ENCODE assay signal across 15 cellular contexts in the genomic region with DNA sequence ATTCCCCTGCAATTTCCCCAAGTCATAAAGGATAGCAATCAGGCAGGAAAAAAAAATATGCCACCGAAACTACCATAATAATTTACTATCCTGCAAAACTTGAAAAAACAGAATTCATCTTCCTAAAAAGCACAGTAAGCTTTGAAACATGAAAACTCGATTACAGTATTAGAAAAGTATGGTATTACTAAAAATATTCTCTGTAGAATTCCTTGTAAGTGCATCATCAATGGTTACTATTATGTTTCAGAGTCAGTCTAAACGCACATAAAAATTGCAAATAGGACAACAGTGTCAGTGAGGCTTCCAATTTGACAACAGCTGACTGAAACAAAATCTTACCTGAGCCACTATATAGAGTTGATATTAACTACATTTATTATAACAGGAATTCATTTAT. TPM values are rescaled to one million over a fixed set of nuclear protein-coding genes. Genes with fewer than 3 reads are reported as not detected.
DNase-seq lines count a peak whose midpoint lies in the region; TF ChIP-seq lines count a peak whose summit lies in the region.
"Had no signal": no experiment of that assay in that cellular context is flagged by ENCODE, and none has a peak within 500 bp of the region (broad histone marks: within the 10 kb centered on the region; RNA-seq: fewer than 3 reads in every experiment).

No MANE protein-coding gene starts in this region.

- H3K23me2 ChIP-seq in H9 (ENCODE audit: insufficient read length, low read depth, low read length, poor library complexity, severe bottlenecking) = no peaks in the 10 kb centered on the region

- H3K36me3 Mint-ChIP-seq in H9 (ENCODE audit: insufficient read depth in 1 of 3, low read depth in 3 of 3) (peaks cover 10 to 20% (median 14%) of the 10 kb centered on the region in 3 experiments), brain (peaks cover 73% of the 10 kb centered on the region)

- H3K9ac ChIP-seq in H9 (ENCODE audit: extremely low read depth, insufficient read length, low read length) (no peak overlapping the region), mesenchymal stem cell (ENCODE audit: low read length) (peak overlapping the region; percentile 30)

- H3K79me1 ChIP-seq in H9 (ENCODE audit: insufficient read depth, low read depth, low read length, poor library complexity, severe bottlenecking) = peaks cover 13% of the 10 kb centered on the region
- peaks cover 36% of the 10 kb centered on the region for H3K79me1 ChIP-seq in mesenchymal stem cell (replicated peaks; ENCODE audit: low read length, poor library complexity, severe bottlenecking)

- H3K36me3 ChIP-seq in mesenchymal stem cell (ENCODE audit: control insufficient read depth in 1 of 2, insufficient read depth in 2 of 2, low read depth in 1 of 2, low read length in 2 of 2) (peaks cover 0 to 4% of the 10 kb centered on the region in 2 experiments), prostate gland (no peaks in the 10 kb centered on the region)
- H3K36me3 ChIP-seq: breast epithelium, HAP-1, uterus had no signal

- H3K9me3 ChIP-seq in H9 (ENCODE audit: control insufficient read depth, low read depth, low read length) = no peaks in the 10 kb centered on the region
- H3K9me3 ChIP-seq in mesenchymal stem cell (ENCODE audit: control insufficient read depth, low read length) = no peaks in the 10 kb centered on the region
- no peaks in the 10 kb centered on the region for H3K9me3 ChIP-seq in prostate gland
- H3K9me3 ChIP-seq: breast epithelium, HAP-1, uterus had no signal

- H3K27me3 Mint-ChIP-seq in H9 (ENCODE audit: low read depth) = no peaks in the 10 kb centered on the region
- H3K27me3 Mint-ChIP-seq in brain = no peaks in the 10 kb centered on the region
- H3K27me3 Mint-ChIP-seq: activated CD8-positive, alpha-beta memory T cell treated with anti-CD3 and anti-CD28 coated beads, Interleukin-2, amount 10 ng/mL, durations not matched to agents 7 days and 5 days had no signal

- H3K4ac ChIP-seq in H9 (ENCODE audit: low read depth, low read length) (no peak overlapping the region), mesenchymal stem cell (ENCODE audit: low read depth in 1 of 2, low read length in 2 of 2) (no peak overlapping the region)

- DNase-seq in AG10803 (ENCODE audit: low read depth) = peak; percentile 42
- DNase-seq in H9 = no peak
- DNase-seq in mesenchymal stem cell = no peak
- no peak for DNase-seq in prostate gland (ENCODE audit: low spot score)
- DNase-seq in stimulated activated CD4-positive, alpha-beta T cell treated with anti-CD3 and anti-CD28 coated beads, Interleukin-12 subunit alpha, Interleukin-12 subunit beta, amount 100 ng/mL, for 4 hours = no peak
- no peak for DNase-seq in activated naive CD4-positive, alpha-beta T cell treated with Interleukin-2 at 50 U/mL for 16 hours
- DNase-seq in AML-193 (lab: John Stamatoyannopoulos, UW) = no peak
- DNase-seq: activated CD8-positive, alpha-beta memory T cell treated with anti-CD3 and anti-CD28 coated beads, Interleukin-2, amount 10 ng/mL, durations not matched to agents 7 days and 5 days; activated naive CD4-positive, alpha-beta T cell treated with anti-CD3 and anti-CD28 coated beads, Interleukin-2, amount 50 U/mL, for 16 hours; NCI-H1417; T-helper 1 cell had no signal

- TF ChIP-seq CTCF in AG10803 (conservative IDR thresholded peaks at IDR 0.05; ENCODE audit: low read length) (no peak), H9 (conservative IDR thresholded peaks at IDR 0.05) (no peak), brain (conservative IDR thresholded peaks at IDR 0.05) (no peak), prostate gland (IDR thresholded peaks at IDR 0.05) (no peak)

- H3K4me3 Mint-ChIP-seq in H9 (no peak overlapping the region), brain (peak overlapping the region in 1 of 5 experiments; percentile 28)
- H3K4me3 Mint-ChIP-seq: activated CD8-positive, alpha-beta memory T cell treated with anti-CD3 and anti-CD28 coated beads, Interleukin-2, amount 10 ng/mL, durations not matched to agents 7 days and 5 days had no signal

- no peak overlapping the region for H3K4me2 ChIP-seq in H9 (ENCODE audit: insufficient read depth, insufficient read length, low read length)
- H3K4me2 ChIP-seq in mesenchymal stem cell (ENCODE audit: low read length, poor library complexity, severe bottlenecking) = no peak overlapping the region

- H3K27me3 ChIP-seq in H9 (ENCODE audit: insufficient read depth, low read length) = no peaks in the 10 kb centered on the region
- no peaks in the 10 kb centered on the region for H3K27me3 ChIP-seq in mesenchymal stem cell (ENCODE audit: control insufficient read depth in 1 of 2, insufficient read depth in 1 of 2, low read length in 2 of 2)
- no peaks in the 10 kb centered on the region for H3K27me3 ChIP-seq in prostate gland (replicated peaks; ENCODE audit: insufficient read depth)
- H3K27me3 ChIP-seq: breast epithelium, uterus had no signal

- H3K27ac ChIP-seq in H9 (ENCODE audit: insufficient read length, low read depth, low read length) (no peak overlapping the region), mesenchymal stem cell (ENCODE audit: low read length, poor library complexity, severe bottlenecking) (no peak overlapping the region), prostate gland (no peak overlapping the region)
- H3K27ac ChIP-seq: breast epithelium had no signal

- no peak overlapping the region for H3K4me3 ChIP-seq in AG10803 (ENCODE audit: low read length)
- H3K4me3 ChIP-seq in mesenchymal stem cell (ENCODE audit: insufficient read depth in 1 of 2, low read depth in 1 of 2, low read length in 2 of 2) = no peak overlapping the region
- H3K4me3 ChIP-seq in prostate gland = no peak overlapping the region
- H3K4me3 ChIP-seq: breast epithelium, HAP-1, uterus had no signal

- no peak overlapping the region for H2BK15ac ChIP-seq in H9 (ENCODE audit: low read depth, low read length)
- no peak overlapping the region for H2BK15ac ChIP-seq in mesenchymal stem cell (ENCODE audit: low read depth, poor library complexity, severe bottlenecking)

- H4K8ac ChIP-seq in H9 (replicated peaks; ENCODE audit: insufficient read length, low read depth, low read length) (no peak overlapping the region), mesenchymal stem cell (ENCODE audit: low read length) (no peak overlapping the region)

- TF ChIP-seq POLR2A in prostate gland (IDR thresholded peaks at IDR 0.05) = no peak

- no peak overlapping the region for H2BK20ac ChIP-seq in H9 (ENCODE audit: low read depth, low read length, poor library complexity, severe bottlenecking)

- H4K20me1 ChIP-seq in H9 (ENCODE audit: control insufficient read depth, insufficient read depth, insufficient read length) = no peaks in the 10 kb centered on the region

- no peak overlapping the region for H4K5ac ChIP-seq in H9 (ENCODE audit: insufficient read length, low read depth, low read length)

- H4K91ac ChIP-seq in H9 (ENCODE audit: insufficient read length, low read depth, low read length) = no peak overlapping the region
- no peak overlapping the region for H4K91ac ChIP-seq in mesenchymal stem cell (ENCODE audit: low read length)

- H3K79me2 ChIP-seq in H9 (ENCODE audit: insufficient read depth, low read length) = peaks cover 49% of the 10 kb centered on the region; the same call in 1 of the 2 replicates

- H3K9me3 Mint-ChIP-seq in H9 (peaks cover 0 to 3% of the 10 kb centered on the region in 2 experiments; a peak in 2 of 5 replicates), brain (peaks cover 4 to 21% (median 17%) of the 10 kb centered on the region in 5 experiments)

- no peak overlapping the region for H3K56ac ChIP-seq in H9 (ENCODE audit: insufficient read length, low read depth, low read length)

- no CpG with 5 or more reads among the region's 3 CpGs for WGBS in H9 (ENCODE audit: extremely low coverage, insufficient read length, low lambda C conversion rate)
- WGBS in mesenchymal stem cell = 100% methylated on average over 1 of the region's 3 CpGs
- WGBS in prostate gland = 74% methylated on average over 3 of the region's 3 CpGs

- H3T11ph ChIP-seq in H9 (ENCODE audit: low read length) = no peak overlapping the region

- no peak overlapping the region for H2BK120ac ChIP-seq in H9 (ENCODE audit: low read depth, low read length, poor library complexity, severe bottlenecking)
- H2BK120ac ChIP-seq in mesenchymal stem cell (ENCODE audit: low read depth, low read length) = no peak overlapping the region

- no peak overlapping the region for H2AFZ ChIP-seq in H9 (ENCODE audit: low read length)
- no peak overlapping the region for H2AFZ ChIP-seq in mesenchymal stem cell (ENCODE audit: low read depth, low read length)

- H3K14ac ChIP-seq in H9 (ENCODE audit: insufficient read depth, low read length) (no peak overlapping the region), mesenchymal stem cell (ENCODE audit: low read length in 2 of 2) (no peak overlapping the region)

- H3K27ac Mint-ChIP-seq in H9 (peak overlapping the region in 2 of 3 experiments; percentile 34 to 77; a peak in 4 of 7 replicates), brain (peak overlapping the region; percentile 22 to 89 (median 51))

- H3K18ac ChIP-seq in H9 (ENCODE audit: insufficient read length, low read depth, low read length) = no peak overlapping the region
- no peak overlapping the region for H3K18ac ChIP-seq in mesenchymal stem cell (ENCODE audit: low read depth in 1 of 2, low read length in 2 of 2)

- intact Hi-C loops in prostate gland (cut with DNase I) = no loop called here

- H2BK12ac ChIP-seq in H9 (ENCODE audit: insufficient read length, low read depth, low read length) = no peak overlapping the region
- no peak overlapping the region for H2BK12ac ChIP-seq in mesenchymal stem cell (ENCODE audit: low read length in 2 of 2)

- H3K4me1 Mint-ChIP-seq in H9 = peaks cover 54 to 56% of the 10 kb centered on the region in 2 experiments
- H3K4me1 Mint-ChIP-seq in brain = peaks cover 54% of the 10 kb centered on the region

- H3K4me1 ChIP-seq in H9 (ENCODE audit: insufficient read depth, low read length) (peaks cover 10% of the 10 kb centered on the region; the same call in 1 of the 2 replicates), mesenchymal stem cell (ENCODE audit: control insufficient read depth, insufficient read depth, low read depth, low read length) (peaks cover 12% of the 10 kb centered on the region), prostate gland (replicated peaks) (no peaks in the 10 kb centered on the region)
- H3K4me1 ChIP-seq: breast epithelium, HAP-1 had no signal

- H3K23ac ChIP-seq in H9 (ENCODE audit: insufficient read length, low read depth, low read length) (no peak overlapping the region), mesenchymal stem cell (ENCODE audit: low read length in 2 of 2) (no peak overlapping the region)

- H2BK5ac ChIP-seq in H9 (ENCODE audit: insufficient read length, low read length) (no peak overlapping the region), mesenchymal stem cell (ENCODE audit: low read depth, low read length, poor library complexity, severe bottlenecking) (no peak overlapping the region)

- H2AK5ac ChIP-seq in H9 (ENCODE audit: insufficient read length, low read length) (no peak overlapping the region), mesenchymal stem cell (ENCODE audit: low read length, severe bottlenecking) (no peak overlapping the region)

RNA-seq across cellular contexts. Expression of a gene that starts 44.9 kb away (rescaled TPM):
- total RNA-seq in H9 (2021) = 114 and 125 TPM in 2 replicates
- 46.4 TPM for polyA plus RNA-seq in brain (ENCODE audit: insufficient read depth, low read depth, low replicate concordance)
- 28.2 TPM for polyA plus RNA-seq in mesenchymal stem cell (2013, experiment 1 of 2)
- 27.4 TPM for polyA plus RNA-seq in mesenchymal stem cell (2013, experiment 2 of 2)
- total RNA-seq in prostate gland = 100 to 1,000 TPM in 1 of 2 donors, 10 to 100 TPM in 1; 53.9 to 141 TPM
